Comparison of ENCODE assay signal across 8 cellular contexts in genomic region chr1:28648493-28649238, GRCh38. TPM values are rescaled to one million over a fixed set of nuclear protein-coding genes. Genes with fewer than 3 reads are reported as not detected.
A peak's percentile ranks its signal among the peaks of the same experiment; 100 is the strongest.
DNase-seq lines count a peak whose midpoint lies in the region; ATAC-seq and TF ChIP-seq lines count a peak whose summit lies in the region.

Gene RNU11, plus strand, starts transcription at chr1:28648600.

- CTCF ChIA-PET in Caco-2 (lab: Charles Lee) = interaction anchor here (0.6 to 1.4 kb wide), 2 partner anchors 88 to 878 kb away, joined by 3 to 12 read pairs; partner anchors contain the start of gene YTHDF2

- peak within 1 kb of the TSS; percentile 29 for H3K4me3 ChIP-seq in Caco-2 (ENCODE audit: low read depth, low read length)
- peak within 1 kb of the TSS; percentile 59 for H3K4me3 ChIP-seq in endocrine pancreas (ENCODE audit: control insufficient read depth, insufficient read depth, low read length)
- H3K4me3 ChIP-seq in mesendoderm (ENCODE audit: low read length) = no peak within 1 kb of the TSS

- peak within 1 kb of the TSS; percentile 96 for H3K27ac Mint-ChIP-seq in Caco-2 (ENCODE audit: unreplicated experiment)

- H2BK5ac ChIP-seq in mesendoderm (ENCODE audit: low read length) = peak within 1 kb of the TSS; percentile 57

- ATAC-seq in GM21360 (IDR thresholded peaks at IDR 0.05; ENCODE audit: unreplicated experiment) = peak; percentile 62

- peak within 1 kb of the TSS; percentile 21 for H3K18ac ChIP-seq in mesendoderm (ENCODE audit: low read length)

- H3K4me2 ChIP-seq in mesendoderm (ENCODE audit: low read length) = peak within 1 kb of the TSS; percentile 78

- H3K4me1 ChIP-seq in Caco-2 = peaks cover 9% of the 10 kb centered on the region; the same call in 1 of the 2 replicates
- H3K4me1 ChIP-seq in endocrine pancreas (ENCODE audit: control insufficient read depth, insufficient read depth, low read length) = no peaks in the 10 kb centered on the region
- no peaks in the 10 kb centered on the region for H3K4me1 ChIP-seq in mesendoderm (ENCODE audit: control insufficient read depth, low read depth, low read length)

- POLR2A ChIA-PET in Caco-2 (lab: Charles Lee) = interaction anchor here (0.5 to 1.9 kb wide), 9 partner anchors 20 to 560 kb away, joined by 3 to 42 read pairs (median 7); partner anchors contain the start of genes EPB41, GMEB1, SRSF4 and YTHDF2

- no peak within 1 kb of the TSS for H3K23ac ChIP-seq in mesendoderm (ENCODE audit: low read length)

- DNase-seq in Caco-2 = peak; percentile 85 to 90
- peak; percentile 99 for DNase-seq in HT-29 (ENCODE audit: low spot score)
- peak; percentile 76 for DNase-seq in NK-92 treated with Interleukin-12 subunit alpha and Interleukin-12 subunit beta, amount 100 ng/mL, for 24 hours (lab: John Stamatoyannopoulos, UW)
- DNase-seq in activated CD8-positive, alpha-beta memory T cell treated with anti-CD3 and anti-CD28 coated beads for 4 hours (ENCODE audit: low read depth in 2 of 2) = peak; percentile 75 to 83
- peak; percentile 99 for DNase-seq in mesendoderm
- peak; percentile 66 for DNase-seq in stimulated activated CD8-positive, alpha-beta memory T cell treated with anti-CD3 and anti-CD28 coated beads, Interleukin-12 subunit alpha, Interleukin-12 subunit beta, amount 100 ng/mL, for 4 hours (ENCODE audit: low read depth)

- H2BK120ac ChIP-seq in mesendoderm (ENCODE audit: low read depth, low read length) = no peak within 1 kb of the TSS

- WGBS in mesendoderm (ENCODE audit: extremely low coverage, insufficient coverage, low lambda C conversion rate) = no CpG with 5 or more reads among the region's 28 CpGs

- H4K5ac ChIP-seq in mesendoderm (ENCODE audit: low read length) = no peak within 1 kb of the TSS

- H2AK5ac ChIP-seq in mesendoderm (ENCODE audit: low read length) = no peak within 1 kb of the TSS

- TF ChIP-seq CTCF in Caco-2 (IDR thresholded peaks at IDR 0.05; ENCODE audit: insufficient read depth in 1 of 2, low read depth in 1 of 2, low read length in 1 of 2, severe bottlenecking in 1 of 2, unreplicated experiment in 1 of 2) = no peak

- H3K27ac ChIP-seq in mesendoderm (ENCODE audit: low read depth, low read length) = peak within 1 kb of the TSS; percentile 44

- no peaks in the 10 kb centered on the region for H3K79me2 ChIP-seq in mesendoderm (ENCODE audit: control insufficient read depth, insufficient read depth, low read length)

- H3K36me3 ChIP-seq in Caco-2 (ENCODE audit: control insufficient read depth, insufficient read depth, low read length) = no peaks in the 10 kb centered on the region
- H3K36me3 ChIP-seq in endocrine pancreas (ENCODE audit: control insufficient read depth, insufficient read depth, low read length) = no peaks in the 10 kb centered on the region
- H3K36me3 ChIP-seq in mesendoderm (ENCODE audit: control insufficient read depth, insufficient read depth, low read length) = no peaks in the 10 kb centered on the region

- peak within 1 kb of the TSS; percentile 88 for H3K4me3 Mint-ChIP-seq in Caco-2 (ENCODE audit: unreplicated experiment)

- H3K36me3 Mint-ChIP-seq in Caco-2 (ENCODE audit: insufficient read depth, unreplicated experiment) = peaks cover 13% of the 10 kb centered on the region

- H3K4ac ChIP-seq in mesendoderm (ENCODE audit: low read depth, low read length) = peak within 1 kb of the TSS; percentile 76

- H2BK15ac ChIP-seq in mesendoderm (replicated peaks; ENCODE audit: low read depth) = no peak within 1 kb of the TSS

- H3K9ac ChIP-seq in endocrine pancreas (ENCODE audit: control insufficient read depth, insufficient read depth, low read length) = peak within 1 kb of the TSS; percentile 75
- H3K9ac ChIP-seq in mesendoderm (ENCODE audit: low read length) = peak within 1 kb of the TSS; percentile 76

- H3K27me3 ChIP-seq in Caco-2 (replicated peaks; ENCODE audit: control insufficient read depth, insufficient read depth, low read length) (no peaks in the 10 kb centered on the region), endocrine pancreas (ENCODE audit: control insufficient read depth, insufficient read depth, low read length) (no peaks in the 10 kb centered on the region), mesendoderm (ENCODE audit: insufficient read depth, low read length, poor library complexity) (no peaks in the 10 kb centered on the region)

- H3K9me3 ChIP-seq in Caco-2 (no peaks in the 10 kb centered on the region), endocrine pancreas (ENCODE audit: control insufficient read depth, low read length) (no peaks in the 10 kb centered on the region)

- H3K56ac ChIP-seq in mesendoderm (ENCODE audit: low read length) = peak within 1 kb of the TSS; percentile 93

- H3K27me3 Mint-ChIP-seq in Caco-2 (ENCODE audit: insufficient read depth, unreplicated experiment) = no peaks in the 10 kb centered on the region

- no peaks in the 10 kb centered on the region for H3K9me3 Mint-ChIP-seq in Caco-2 (ENCODE audit: unreplicated experiment)

- no peak within 1 kb of the TSS for H4K8ac ChIP-seq in mesendoderm (ENCODE audit: low read depth, low read length)

- H3K79me1 ChIP-seq in mesendoderm (ENCODE audit: low read length) = no peaks in the 10 kb centered on the region

- intact Hi-C loops in Caco-2 (cut with micrococcal nuclease; ENCODE audit: unreplicated experiment) = loop anchor here (1.0 to 2.0 kb wide), 3 partner anchors 20 to 224 kb away; partner anchors contain the start of genes GMEB1 and YTHDF2

- H3K4me1 Mint-ChIP-seq in Caco-2 (ENCODE audit: low read depth, unreplicated experiment) = peaks cover 16% of the 10 kb centered on the region

- TSS peak; percentile 100 for BruUV-seq in Caco-2 (replicated peaks; lab: Mats Ljungman, UMichigan)

RNA-seq across cellular contexts. Expression of gene RNU11, which starts in this region (rescaled TPM):
- total RNA-seq in Caco-2 (2022) = not detected in 2 replicates
- total RNA-seq in HT-29 (2014; rRNA removed; shearing (Covaris generic)) = not detected in 2 replicates
- not detected for polyA plus RNA-seq in mesendoderm (2013, experiment 1 of 2)
- not detected for polyA plus RNA-seq in mesendoderm (2013, experiment 2 of 2)

Comparison
In these comparisons a context has a peak if more than half of its experiments do, and no peak if none do; other contexts are left out.
1. Peak in DNase-seq and H3K4me3 ChIP-seq in Caco-2; RNA of the gene not detected or under 1 TPM.
2. Peak in DNase-seq in HT-29; RNA of the gene not detected or under 1 TPM.